ENCODE assay signal across 8 cellular contexts in the genomic region with DNA sequence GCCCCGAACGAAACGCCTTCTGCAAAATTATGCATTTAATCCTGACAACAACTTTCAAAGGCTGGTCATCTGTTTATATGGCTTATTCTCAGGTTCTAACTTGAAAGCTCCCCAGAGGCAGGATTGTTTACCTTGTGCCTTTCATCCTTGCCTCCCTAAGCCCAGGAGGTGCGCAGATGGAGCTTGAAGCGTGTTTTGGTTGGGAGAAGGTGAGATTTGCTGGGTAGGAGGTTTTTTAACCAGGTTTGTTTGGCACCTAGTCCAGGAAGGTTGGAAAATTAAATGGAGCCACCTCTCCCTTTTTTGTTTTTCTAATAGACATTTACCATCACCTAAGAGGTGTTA. TPM values are rescaled to one million over a fixed set of nuclear protein-coding genes. Genes with fewer than 3 reads are reported as not detected.
DNase-seq lines count a peak whose midpoint lies in the region; ATAC-seq and TF ChIP-seq lines count a peak whose summit lies in the region.

No MANE protein-coding gene starts in this region.

- no peaks in the 10 kb centered on the region for H3K9me3 Mint-ChIP-seq in WTC11

- peak overlapping the region; percentile 97 for H3K4me3 Mint-ChIP-seq in WTC11

- peak overlapping the region; percentile 39; the same call in 1 of the 2 replicates for H3K27ac Mint-ChIP-seq in WTC11

- H3K9me3 ChIP-seq in iPS-15b (ENCODE audit: control insufficient read depth, insufficient read depth, low read length) (no peaks in the 10 kb centered on the region), stomach (no peaks in the 10 kb centered on the region)

- no peak for TF ChIP-seq POLR2A in stomach (IDR thresholded peaks at IDR 0.05)

- ATAC-seq in WTC11, result no peak
- no peak for ATAC-seq in GM18907 (IDR thresholded peaks at IDR 0.05; ENCODE audit: unreplicated experiment)

- peak overlapping the region; percentile 68 for H3K9ac ChIP-seq in iPS-15b (ENCODE audit: low read depth, low read length)

- no peaks in the 10 kb centered on the region; the same call in 1 of the 2 replicates for H3K27me3 Mint-ChIP-seq in WTC11 (ENCODE audit: low read depth)

- H3K4me3 ChIP-seq in iPS-15b (ENCODE audit: low read depth, low read length) (peak overlapping the region; percentile 86), stomach (peak overlapping the region; percentile 59 to 92 (median 71))

- no peak for TF ChIP-seq EP300 in stomach (IDR thresholded peaks at IDR 0.05)

- peaks cover 3% of the 10 kb centered on the region for H3K27me3 ChIP-seq in iPS-15b (ENCODE audit: control insufficient read depth, insufficient read depth, low read length)
- no peaks in the 10 kb centered on the region for H3K27me3 ChIP-seq in stomach

- CTCF ChIA-PET in WTC11 (lab: Charles Lee), result interaction anchor here (1.2 to 2.0 kb wide), 3 partner anchors 10 to 257 kb away, joined by 3 to 18 read pairs (median 3); no protein-coding TSS in a partner anchor

- POLR2A ChIA-PET in WTC11 (lab: Charles Lee), result no interaction called here

- intact Hi-C loops in stomach (cut with DNase I; ENCODE audit: low total_unique reads), result no loop called here

- H3K36me3 ChIP-seq in iPS-15b (ENCODE audit: control insufficient read depth, insufficient read depth, low read length) (no peaks in the 10 kb centered on the region), stomach (peaks cover 0 to 11% (median 5%) of the 10 kb centered on the region in 4 donors)

- WGBS in stomach, 5 donors, result 0 to 6% (median 3%) methylated on average over 5 of the region's 5 CpGs

- DNase-seq in NCI-H345 (lab: John Stamatoyannopoulos, UW) (peak; percentile 11), NCI-H345 treated with DMSO at 0.1 percent for 48 hours (lab: John Stamatoyannopoulos, UW; ENCODE audit: unreplicated experiment) (no peak), WTC11 (ENCODE audit: low spot score) (no peak), stomach (no peak), GM19238 (ENCODE audit: insufficient read length, low spot score) (no peak)
- no peak for DNase-seq in stimulated activated naive CD4-positive, alpha-beta T cell treated with Interleukin-2 at 50 U/mL for 16 hours (lab: John Stamatoyannopoulos, UW)

- no peak for TF ChIP-seq CTCF in WTC11 (IDR thresholded peaks at IDR 0.05)
- TF ChIP-seq CTCF in stomach (IDR thresholded peaks at IDR 0.05), result no peak

- peaks cover 8% of the 10 kb centered on the region for H3K36me3 Mint-ChIP-seq in WTC11

- H3K27ac ChIP-seq in stomach, result peak overlapping the region in 4 of 5 donors; percentile 70 to 88 (median 83)

- H3K4me1 Mint-ChIP-seq in WTC11, result peaks cover 23% of the 10 kb centered on the region

- H3K4me1 ChIP-seq in iPS-15b (ENCODE audit: control insufficient read depth, insufficient read depth, low read length) (peaks cover 3% of the 10 kb centered on the region), stomach (peaks cover 21 to 41% (median 36%) of the 10 kb centered on the region in 4 donors)

TF ChIP-seq in WTC11, 78 proteins besides CTCF, POLR2A, EP300 and RAD21 (continues in another document):
- TF ChIP-seq CREB1 (CRISPR knock-in tag; IDR thresholded peaks at IDR 0.05) (no peak), ZNF423 (CRISPR knock-in tag; IDR thresholded peaks at IDR 0.05) (no peak), ZNF121 (CRISPR knock-in tag; IDR thresholded peaks at IDR 0.05) (no peak), PREB (CRISPR knock-in tag; IDR thresholded peaks at IDR 0.05; ENCODE audit: borderline replicate concordance) (no peak), ZNF281 (CRISPR knock-in tag; IDR thresholded peaks at IDR 0.05) (no peak), NR3C1 (CRISPR knock-in tag; conservative IDR thresholded peaks at IDR 0.05; ENCODE audit: low read depth) (no peak), ZNF219 (CRISPR knock-in tag; IDR thresholded peaks at IDR 0.05; ENCODE audit: borderline replicate concordance) (no peak), GABPB1 (CRISPR knock-in tag; IDR thresholded peaks at IDR 0.05) (no peak)
- TF ChIP-seq, protein P1, sequence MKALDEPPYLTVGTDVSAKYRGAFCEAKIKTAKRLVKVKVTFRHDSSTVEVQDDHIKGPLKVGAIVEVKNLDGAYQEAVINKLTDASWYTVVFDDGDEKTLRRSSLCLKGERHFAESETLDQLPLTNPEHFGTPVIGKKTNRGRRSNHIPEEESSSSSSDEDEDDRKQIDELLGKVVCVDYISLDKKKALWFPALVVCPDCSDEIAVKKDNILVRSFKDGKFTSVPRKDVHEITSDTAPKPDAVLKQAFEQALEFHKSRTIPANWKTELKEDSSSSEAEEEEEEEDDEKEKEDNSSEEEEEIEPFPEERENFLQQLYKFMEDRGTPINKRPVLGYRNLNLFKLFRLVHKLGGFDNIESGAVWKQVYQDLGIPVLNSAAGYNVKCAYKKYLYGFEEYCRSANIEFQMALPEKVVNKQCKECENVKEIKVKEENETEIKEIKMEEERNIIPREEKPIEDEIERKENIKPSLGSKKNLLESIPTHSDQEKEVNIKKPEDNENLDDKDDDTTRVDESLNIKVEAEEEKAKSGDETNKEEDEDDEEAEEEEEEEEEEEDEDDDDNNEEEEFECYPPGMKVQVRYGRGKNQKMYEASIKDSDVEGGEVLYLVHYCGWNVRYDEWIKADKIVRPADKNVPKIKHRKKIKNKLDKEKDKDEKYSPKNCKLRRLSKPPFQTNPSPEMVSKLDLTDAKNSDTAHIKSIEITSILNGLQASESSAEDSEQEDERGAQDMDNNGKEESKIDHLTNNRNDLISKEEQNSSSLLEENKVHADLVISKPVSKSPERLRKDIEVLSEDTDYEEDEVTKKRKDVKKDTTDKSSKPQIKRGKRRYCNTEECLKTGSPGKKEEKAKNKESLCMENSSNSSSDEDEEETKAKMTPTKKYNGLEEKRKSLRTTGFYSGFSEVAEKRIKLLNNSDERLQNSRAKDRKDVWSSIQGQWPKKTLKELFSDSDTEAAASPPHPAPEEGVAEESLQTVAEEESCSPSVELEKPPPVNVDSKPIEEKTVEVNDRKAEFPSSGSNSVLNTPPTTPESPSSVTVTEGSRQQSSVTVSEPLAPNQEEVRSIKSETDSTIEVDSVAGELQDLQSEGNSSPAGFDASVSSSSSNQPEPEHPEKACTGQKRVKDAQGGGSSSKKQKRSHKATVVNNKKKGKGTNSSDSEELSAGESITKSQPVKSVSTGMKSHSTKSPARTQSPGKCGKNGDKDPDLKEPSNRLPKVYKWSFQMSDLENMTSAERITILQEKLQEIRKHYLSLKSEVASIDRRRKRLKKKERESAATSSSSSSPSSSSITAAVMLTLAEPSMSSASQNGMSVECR (CRISPR knock-in tag; IDR thresholded peaks at IDR 0.05; ENCODE audit: borderline replicate concordance), result no peak
- TF ChIP-seq, protein P2, sequence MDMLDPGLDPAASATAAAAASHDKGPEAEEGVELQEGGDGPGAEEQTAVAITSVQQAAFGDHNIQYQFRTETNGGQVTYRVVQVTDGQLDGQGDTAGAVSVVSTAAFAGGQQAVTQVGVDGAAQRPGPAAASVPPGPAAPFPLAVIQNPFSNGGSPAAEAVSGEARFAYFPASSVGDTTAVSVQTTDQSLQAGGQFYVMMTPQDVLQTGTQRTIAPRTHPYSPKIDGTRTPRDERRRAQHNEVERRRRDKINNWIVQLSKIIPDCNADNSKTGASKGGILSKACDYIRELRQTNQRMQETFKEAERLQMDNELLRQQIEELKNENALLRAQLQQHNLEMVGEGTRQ (CRISPR knock-in tag; IDR thresholded peaks at IDR 0.05), result no peak
- TF ChIP-seq, protein P3, sequence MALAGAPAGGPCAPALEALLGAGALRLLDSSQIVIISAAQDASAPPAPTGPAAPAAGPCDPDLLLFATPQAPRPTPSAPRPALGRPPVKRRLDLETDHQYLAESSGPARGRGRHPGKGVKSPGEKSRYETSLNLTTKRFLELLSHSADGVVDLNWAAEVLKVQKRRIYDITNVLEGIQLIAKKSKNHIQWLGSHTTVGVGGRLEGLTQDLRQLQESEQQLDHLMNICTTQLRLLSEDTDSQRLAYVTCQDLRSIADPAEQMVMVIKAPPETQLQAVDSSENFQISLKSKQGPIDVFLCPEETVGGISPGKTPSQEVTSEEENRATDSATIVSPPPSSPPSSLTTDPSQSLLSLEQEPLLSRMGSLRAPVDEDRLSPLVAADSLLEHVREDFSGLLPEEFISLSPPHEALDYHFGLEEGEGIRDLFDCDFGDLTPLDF (CRISPR knock-in tag; IDR thresholded peaks at IDR 0.05), result no peak

RNA-seq across cellular contexts. Expression of gene TSEN2, which starts 0.7 kb away (rescaled TPM):
- total RNA-seq in WTC11 (2021), result 19.9 to 21.1 TPM (median 20.2 TPM) in 3 replicates
- total RNA-seq in stomach, result 10 to 100 TPM; 12.9 to 43.0 (median 33.9) TPM
- polyA plus RNA-seq in stomach, result 10 to 100 TPM; 10.7 to 16.8 (median 11.0) TPM
